Comparison of ENCODE assay signal across 26 cellular contexts in genomic region chr15:97694456-97694855, GRCh38.
"Had no signal": no experiment of that assay in that cellular context is flagged by ENCODE, and none has a peak within 500 bp of the region (broad histone marks: within the 10 kb centered on the region; RNA-seq: fewer than 3 reads in every experiment).

No MANE protein-coding gene starts in this region.

- H3K27me3 ChIP-seq: stomach, testis, thyroid gland, tibial artery, tibial nerve, transverse colon, upper lobe of left lung, upper lobe of right lung, uterus, vagina had no signal

- H3K36me3 ChIP-seq: stomach, suprapubic skin, thoracic aorta, thyroid gland, tibial artery, tibial nerve, transverse colon, upper lobe of left lung, upper lobe of right lung, uterus, vagina had no signal

- H3K27ac ChIP-seq: stomach, suprapubic skin, testis, thoracic aorta, thyroid gland, tibial artery, tibial nerve, transverse colon, upper lobe of left lung, upper lobe of right lung, uterus, vagina had no signal

- H3K4me3 ChIP-seq: stomach, suprapubic skin, testis, thoracic aorta, thyroid gland, tibial artery, tibial nerve, transverse colon, upper lobe of left lung, upper lobe of right lung, uterus, vagina had no signal

- DNase-seq: stimulated activated CD4-positive, alpha-beta T cell treated with anti-CD3 and anti-CD28 coated beads, Interleukin-2, amount 100 ng/mL, for 48 hours; stimulated activated CD4-positive, alpha-beta T cell treated with anti-CD3 and anti-CD28 coated beads, Interleukin-4, amount 100 ng/mL, for 1 hour; stimulated activated CD4-positive, alpha-beta T cell treated with anti-CD3 and anti-CD28 coated beads, Interleukin-4, amount 100 ng/mL, for 24 hours; stimulated activated CD4-positive, alpha-beta T cell treated with anti-CD3 and anti-CD28 coated beads, Interleukin-4, amount 100 ng/mL, for 4 hours; stimulated activated CD8-positive, alpha-beta memory T cell treated with anti-CD3 and anti-CD28 coated beads, Interleukin-4, amount 100 ng/mL, for 48 hours; stimulated activated naive B cell treated with anti-CD40 and anti-IgM and Interleukin-4, amounts not matched to agents 10 μg/mL and 1 μg/mL and 100 μg/mL, for 72 hours; stimulated activated naive CD4-positive, alpha-beta T cell; stimulated activated naive CD4-positive, alpha-beta T cell treated with Interleukin-2 at 50 U/mL for 16 hours; stimulated activated naive CD8-positive, alpha-beta T cell treated with anti-CD3 and anti-CD28 coated beads, Interleukin-15, amount 100 ng/mL, for 72 hours; stimulated activated naive CD8-positive, alpha-beta T cell treated with anti-CD3 and anti-CD28 coated beads, Interleukin-15, Interleukin-2, amounts not matched to agents 100 U/mL and 50 U/mL, for 24 hours; stomach; substantia nigra; testis; thyroid gland; tibial artery; transverse colon; trophoblast cell; upper lobe of right lung; uterus had no signal

- H3K4me1 ChIP-seq: stomach, suprapubic skin, testis, thyroid gland, tibial artery, tibial nerve, transverse colon, upper lobe of left lung, upper lobe of right lung, uterus, vagina had no signal

- ATAC-seq: stimulated activated effector memory CD8-positive, alpha-beta T cell treated with anti-CD3 and anti-CD28 coated beads, Interleukin-12 subunit alpha, Interleukin-12 subunit beta, amount 100 ng/mL, for 72 hours; stimulated activated memory B cell treated with anti-CD40 and anti-IgM and Interleukin-4, amounts not matched to agents 10 μg/mL and 1 μg/mL and 100 μg/mL, for 72 hours; stimulated activated naive B cell treated with anti-CD40 and anti-IgM and Interleukin-4, amounts not matched to agents 10 μg/mL and 1 μg/mL and 100 μg/mL, for 72 hours; stimulated activated naive CD8-positive, alpha-beta T cell treated with anti-CD3 and anti-CD28 coated beads, Interleukin-15, amount 100 ng/mL, for 72 hours; stimulated activated naive CD8-positive, alpha-beta T cell treated with anti-CD3 and anti-CD28 coated beads, Interleukin-15, Interleukin-2, amounts not matched to agents 100 U/mL and 50 U/mL, for 24 hours; upper lobe of right lung had no signal

- H3K9me3 ChIP-seq: suprapubic skin, testis, thoracic aorta, thyroid gland, upper lobe of left lung, upper lobe of right lung, uterus, vagina had no signal
